ENCODE assay signal across 12 cellular contexts in genomic region chr4:173525118-173526033, GRCh38. TPM values are rescaled to one million over a fixed set of nuclear protein-coding genes. Genes with fewer than 3 reads are reported as not detected.
A peak's percentile ranks its signal among the peaks of the same experiment; 100 is the strongest.
DNase-seq lines count a peak whose midpoint lies in the region; ATAC-seq, FAIRE-seq and TF ChIP-seq lines count a peak whose summit lies in the region.
"Had no signal": no experiment of that assay in that cellular context is flagged by ENCODE, and none has a peak within 500 bp of the region (broad histone marks: within the 10 kb centered on the region; RNA-seq: fewer than 3 reads in every experiment).

No MANE protein-coding gene starts in this region.

- peaks cover 42% of the 10 kb centered on the region for H3K9me3 Mint-ChIP-seq in activated CD4-positive, alpha-beta T cell treated with anti-CD3 and anti-CD28 coated beads, Interleukin-2, amount 10 ng/mL, durations not matched to agents 24 days and 14 days

- no peak overlapping the region for H3K56ac ChIP-seq in H1 (replicated peaks; ENCODE audit: insufficient read length, low read depth, low read length)

- no peak for DNase-seq in activated CD4-positive, alpha-beta T cell treated with anti-CD3 and anti-CD28 coated beads, Interleukin-2, amount 10 ng/mL, durations not matched to agents 24 days and 14 days
- no peak for DNase-seq in activated CD4-positive, alpha-beta T cell treated with anti-CD3 and anti-CD28 coated beads, Interleukin-2, amount 50 U/mL, for 4 hours
- DNase-seq in H1 (ENCODE audit: low read depth in 1 of 2, low spot score in 2 of 2) (peak in 1 of 2 experiments; percentile 71), mesenchymal stem cell (peak; percentile 80), thoracic aorta (ENCODE audit: low spot score) (no peak), frontal cortex (ENCODE audit: low spot score in 2 of 2) (no peak), mesenteric fat pad (ENCODE audit: low spot score) (no peak)
- DNase-seq: effector CD4-positive, alpha-beta T cell; NCI-H2081 had no signal

- no peak overlapping the region for H3K14ac ChIP-seq in H1 (ENCODE audit: insufficient read length)
- peak overlapping the region in 1 of 2 experiments; percentile 61 for H3K14ac ChIP-seq in mesenchymal stem cell (ENCODE audit: low read length in 2 of 2)

- H3K18ac ChIP-seq in H1 (ENCODE audit: extremely low read depth, low read length) (no peak overlapping the region), mesenchymal stem cell (ENCODE audit: low read depth in 1 of 2, low read length in 2 of 2) (peak overlapping the region; percentile 91 to 93)

- H4K5ac ChIP-seq in H1 (ENCODE audit: insufficient read length, low read depth, low read length) = no peak overlapping the region

- intact Hi-C loops in activated CD4-positive, alpha-beta T cell treated with anti-CD3 and anti-CD28 coated beads, Interleukin-2, amount 10 ng/mL, durations not matched to agents 24 days and 14 days (cut with micrococcal nuclease) = loop anchor here (2.0 kb wide), 1 partner anchor 17 kb away; no protein-coding TSS in a partner anchor

- peaks cover 4 to 49% (median 28%) of the 10 kb centered on the region in 4 experiments for H3K4me1 ChIP-seq in H1 (replicated peaks in 1 of 4; ENCODE audit: control insufficient read depth in 3 of 4, insufficient read depth in 4 of 4, low read length in 3 of 4)
- peaks cover 37% of the 10 kb centered on the region for H3K4me1 ChIP-seq in mesenchymal stem cell (ENCODE audit: control insufficient read depth, insufficient read depth, low read depth, low read length)
- H3K4me1 ChIP-seq in thoracic aorta (ENCODE audit: control insufficient read depth in 1 of 2, low read depth in 2 of 2) = peaks cover 0 to 38% of the 10 kb centered on the region in 2 donors
- H3K4me1 ChIP-seq: A549 had no signal

- H2AFZ ChIP-seq in H1 (ENCODE audit: low read length) = no peak overlapping the region
- H2AFZ ChIP-seq in mesenchymal stem cell (ENCODE audit: low read depth, low read length) = no peak overlapping the region

- H4K91ac ChIP-seq in H1 (replicated peaks; ENCODE audit: insufficient read length, low read length) = no peak overlapping the region
- peak overlapping the region; percentile 86 for H4K91ac ChIP-seq in mesenchymal stem cell (ENCODE audit: low read length)

- no peak for TF ChIP-seq POLR2A in H1 (IDR thresholded peaks at IDR 0.05; ENCODE audit: control extremely low read depth in 1 of 2, low read depth in 2 of 2, low read length in 2 of 2)

- POLR2A ChIA-PET in H1 (lab: Charles Lee; ENCODE audit: partially characterized antibody) = interaction anchor here (2.7 kb wide), 1 partner anchor 23 kb away, joined by 10 read pairs; no protein-coding TSS in a partner anchor

- no peaks in the 10 kb centered on the region for H3K9me3 ChIP-seq in H1 (ENCODE audit: insufficient read depth in 2 of 2, low read depth in 1 of 2, low read length in 1 of 2)
- H3K9me3 ChIP-seq in mesenchymal stem cell (ENCODE audit: control insufficient read depth, low read length) = no peaks in the 10 kb centered on the region
- no peaks in the 10 kb centered on the region for H3K9me3 ChIP-seq in thoracic aorta
- H3K9me3 ChIP-seq: A549 had no signal

- no peak overlapping the region for H2BK120ac ChIP-seq in H1 (replicated peaks; ENCODE audit: low read depth, low read length)
- H2BK120ac ChIP-seq in mesenchymal stem cell (ENCODE audit: low read depth, low read length) = peak overlapping the region; percentile 76

- H3K23ac ChIP-seq in H1 (ENCODE audit: insufficient read length) (no peak overlapping the region), mesenchymal stem cell (ENCODE audit: low read length in 2 of 2) (no peak overlapping the region)

- H3K36me3 Mint-ChIP-seq in activated CD4-positive, alpha-beta T cell treated with anti-CD3 and anti-CD28 coated beads, Interleukin-2, amount 10 ng/mL, durations not matched to agents 24 days and 14 days (ENCODE audit: low read depth) = peaks cover 24% of the 10 kb centered on the region

- H3K4me1 Mint-ChIP-seq in activated CD4-positive, alpha-beta T cell treated with anti-CD3 and anti-CD28 coated beads, Interleukin-2, amount 10 ng/mL, durations not matched to agents 24 days and 14 days = peaks cover 15% of the 10 kb centered on the region

- H2BK12ac ChIP-seq in H1 (ENCODE audit: low read depth, low read length) = 0 out of 2 replicates have a peak overlapping the region, but pooled peaks have one; percentile 68
- H2BK12ac ChIP-seq in mesenchymal stem cell (ENCODE audit: low read length in 2 of 2) = peak overlapping the region in 1 of 2 experiments; percentile 99

- H3K27ac ChIP-seq in H1 (ENCODE audit: low read depth, low read length) (no peak overlapping the region), mesenchymal stem cell (ENCODE audit: low read length, poor library complexity, severe bottlenecking) (no peak overlapping the region), thoracic aorta (peak overlapping the region; percentile 88 to 95)
- H3K27ac ChIP-seq: A549, upper lobe of left lung had no signal

- no peak overlapping the region for H2AK5ac ChIP-seq in H1 (ENCODE audit: low read depth, low read length)
- no peak overlapping the region for H2AK5ac ChIP-seq in mesenchymal stem cell (ENCODE audit: low read length, severe bottlenecking)

- 0 out of 2 replicates have a peak overlapping the region, but pooled peaks have one; percentile 27 for H2BK20ac ChIP-seq in H1 (ENCODE audit: low read length)

- ATAC-seq in thoracic aorta (ENCODE audit: insufficient number of reproducible peaks, low FRiP score, low read depth) = no peak
- ATAC-seq in GM18870 (IDR thresholded peaks at IDR 0.05; ENCODE audit: unreplicated experiment) = no peak
- ATAC-seq: A549 had no signal

- WGBS in H1 (ENCODE audit: extremely low coverage in 1 of 2, insufficient coverage in 1 of 2, insufficient read length in 1 of 2, insufficient replicate concordance in 2 of 2, low coverage in 1 of 2, low lambda C conversion rate in 2 of 2, missing lambda C conversion rate in 1 of 2), 2 experiments = 3% methylated on average over 39 of the region's 49 CpGs; no CpG with 5 or more reads in 1 of the 2 experiments
- WGBS in mesenchymal stem cell = 2% methylated on average over 49 of the region's 49 CpGs

- TF ChIP-seq RAD21 in H1 (IDR thresholded peaks at IDR 0.05 in 1 of 2, conservative IDR thresholded peaks at IDR 0.05 in 1 of 2; ENCODE audit: low read depth in 2 of 2, low read length in 2 of 2) = no peak

- no peak overlapping the region for H2BK5ac ChIP-seq in H1 (ENCODE audit: low read depth, low read length)
- H2BK5ac ChIP-seq in mesenchymal stem cell (ENCODE audit: low read depth, low read length, poor library complexity, severe bottlenecking) = no peak overlapping the region

- no peak overlapping the region for H3K4me3 Mint-ChIP-seq in activated CD4-positive, alpha-beta T cell treated with anti-CD3 and anti-CD28 coated beads, Interleukin-2, amount 10 ng/mL, durations not matched to agents 24 days and 14 days

- peak overlapping the region; percentile 52 for H3K27ac Mint-ChIP-seq in activated CD4-positive, alpha-beta T cell treated with anti-CD3 and anti-CD28 coated beads, Interleukin-2, amount 10 ng/mL, durations not matched to agents 24 days and 14 days

- H3K4ac ChIP-seq in H1 (replicated peaks; ENCODE audit: insufficient read length, low read depth, low read length) = no peak overlapping the region
- peak overlapping the region; percentile 87 to 91 for H3K4ac ChIP-seq in mesenchymal stem cell (ENCODE audit: low read depth in 1 of 2, low read length in 2 of 2)

- TF ChIP-seq CTCF in H1 (IDR thresholded peaks at IDR 0.05; ENCODE audit: control extremely low read depth in 1 of 3, insufficient read depth in 1 of 3, low read depth in 1 of 3, low read length in 3 of 3) = no peak
- no peak for TF ChIP-seq CTCF in thoracic aorta (IDR thresholded peaks at IDR 0.05)

- no peaks in the 10 kb centered on the region for H3K79me1 ChIP-seq in H1 (ENCODE audit: low read depth, low read length)
- no peaks in the 10 kb centered on the region for H3K79me1 ChIP-seq in mesenchymal stem cell (replicated peaks; ENCODE audit: low read length, poor library complexity, severe bottlenecking)

- H3K27me3 ChIP-seq in H1 (replicated peaks in 1 of 4; ENCODE audit: control insufficient read depth in 3 of 4, extremely low read depth in 1 of 4, insufficient read depth in 3 of 4, low read length in 3 of 4) (peaks cover 97 to 99% (median 98%) of the 10 kb centered on the region in 4 experiments), mesenchymal stem cell (ENCODE audit: control insufficient read depth in 1 of 2, insufficient read depth in 1 of 2, low read length in 2 of 2) (peaks cover 0 to 93% of the 10 kb centered on the region in 2 experiments), thoracic aorta (replicated peaks; ENCODE audit: insufficient read depth) (no peaks in the 10 kb centered on the region)

- H3K4me2 ChIP-seq in H1 (ENCODE audit: insufficient read depth in 1 of 2, low read depth in 2 of 2, low read length in 2 of 2) (peak overlapping the region; percentile 54 to 64), mesenchymal stem cell (ENCODE audit: low read length, poor library complexity, severe bottlenecking) (no peak overlapping the region)
- H3K4me2 ChIP-seq: A549 had no signal

- FAIRE-seq in H1 (lab: Jason Lieb, UNC) = no peak
- no peak for FAIRE-seq in frontal cortex (lab: Jason Lieb, UNC)
- FAIRE-seq: A549 had no signal

- H4K8ac ChIP-seq in H1 (ENCODE audit: extremely low read depth, insufficient read depth, low read length) = no peak overlapping the region
- H4K8ac ChIP-seq in mesenchymal stem cell (ENCODE audit: low read length) = peak overlapping the region; percentile 80

- peak overlapping the region in 1 of 4 experiments; percentile 42; a peak in 2 of 8 replicates for H3K4me3 ChIP-seq in H1 (ENCODE audit: extremely low read depth in 1 of 4, insufficient read depth in 2 of 4, low read depth in 3 of 4, low read length in 4 of 4)
- peak overlapping the region in 1 of 2 experiments; percentile 94 for H3K4me3 ChIP-seq in mesenchymal stem cell (ENCODE audit: insufficient read depth in 1 of 2, low read depth in 1 of 2, low read length in 2 of 2)
- H3K4me3 ChIP-seq in thoracic aorta = peak overlapping the region; percentile 76
- H3K4me3 ChIP-seq: A549, upper lobe of left lung had no signal

- no peak for TF ChIP-seq EP300 in H1 (IDR thresholded peaks at IDR 0.05; ENCODE audit: borderline replicate concordance in 1 of 2, low read depth in 2 of 2, low read length in 2 of 2)

- peaks cover 3% of the 10 kb centered on the region; the same call in 1 of the 2 replicates for H3K23me2 ChIP-seq in H1 (ENCODE audit: low read depth, low read length)

- peaks cover 18 to 35% of the 10 kb centered on the region in 2 experiments for H4K20me1 ChIP-seq in H1 (replicated peaks in 1 of 2; ENCODE audit: control insufficient read depth in 1 of 2, insufficient read depth in 2 of 2, low read length in 2 of 2)

- H3K36me3 ChIP-seq in H1 (ENCODE audit: control insufficient read depth in 2 of 4, insufficient read depth in 4 of 4, low read length in 3 of 4) = no peaks in the 10 kb centered on the region; a peak in 1 of 8 replicates
- H3K36me3 ChIP-seq in mesenchymal stem cell (ENCODE audit: control insufficient read depth in 1 of 2, insufficient read depth in 2 of 2, low read depth in 1 of 2, low read length in 2 of 2) = peaks cover 0 to 5% of the 10 kb centered on the region in 2 experiments
- H3K36me3 ChIP-seq in thoracic aorta = no peaks in the 10 kb centered on the region
- H3K36me3 ChIP-seq: upper lobe of left lung had no signal

- CTCF ChIA-PET in H1 (lab: Charles Lee; ENCODE audit: partially characterized antibody) = interaction anchor here (0.9 to 3.6 kb wide), 4 partner anchors 8 to 20 kb away, joined by 3 to 27 read pairs (median 6); no protein-coding TSS in a partner anchor

- H2BK15ac ChIP-seq in H1 (ENCODE audit: low read length) (no peak overlapping the region), mesenchymal stem cell (ENCODE audit: low read depth, poor library complexity, severe bottlenecking) (peak overlapping the region; percentile 26)

- no peak overlapping the region for H3K9ac ChIP-seq in H1 (replicated peaks in 1 of 4; ENCODE audit: extremely low read depth in 1 of 4, low read depth in 3 of 4, low read length in 3 of 4)
- peak overlapping the region; percentile 96 for H3K9ac ChIP-seq in mesenchymal stem cell (ENCODE audit: low read length)

- peaks cover 82% of the 10 kb centered on the region for H3K27me3 Mint-ChIP-seq in activated CD4-positive, alpha-beta T cell treated with anti-CD3 and anti-CD28 coated beads, Interleukin-2, amount 10 ng/mL, durations not matched to agents 24 days and 14 days

- no peaks in the 10 kb centered on the region for H3K79me2 ChIP-seq in H1 (ENCODE audit: control insufficient read depth in 1 of 2, insufficient read depth in 2 of 2, low read length in 2 of 2)

RNA-seq across cellular contexts. Expression of gene HAND2, which starts 4.7 kb away (rescaled TPM):
- total RNA-seq in activated CD4-positive, alpha-beta T cell treated with anti-CD3 and anti-CD28 coated beads, Interleukin-2, amount 10 ng/mL, durations not matched to agents 24 days and 14 days = not detected in 2 replicates
- not detected in 2 replicates for total RNA-seq in H1 (2021; fragmentation: NEBNext Ultra II Directional; extraction: Animal tissue kit (Norgen Biotek cat#: 25700))
- 0.05 TPM in 1 of 2 replicates, not detected in the other for polyA plus RNA-seq in H1 (2011; rRNA removed)
- polyA plus RNA-seq in H1 (2011; cell fraction: cytosol; rRNA removed) = 0.04 TPM
- not detected for polyA plus RNA-seq in H1 (2011; cell fraction: nucleus; rRNA removed)
- 0.05 to 0.37 TPM in 2 of 4 replicates, not detected in the others for polyA plus RNA-seq in H1 (2012, experiment 1 of 2)
- polyA plus RNA-seq in H1 (2012, experiment 2 of 2) = 0.47 TPM
- polyA plus RNA-seq in H1 (2013, experiment 1 of 2) = 0.04 TPM
- not detected for polyA plus RNA-seq in H1 (2013, experiment 2 of 2)
- not detected in 2 replicates for polyA minus RNA-seq in H1 (2011; rRNA and poly(A)+ RNA removed)
- not detected for polyA minus RNA-seq in H1 (2011; cell fraction: cytosol; rRNA and poly(A)+ RNA removed)
- polyA minus RNA-seq in H1 (2011; cell fraction: nucleus; rRNA and poly(A)+ RNA removed) = not detected
- 171 TPM for polyA plus RNA-seq in mesenchymal stem cell (2013, experiment 1 of 2)
- polyA plus RNA-seq in mesenchymal stem cell (2013, experiment 2 of 2) = 173 TPM
- total RNA-seq in thoracic aorta (10 to 100 TPM; 25.7 to 28.2 TPM), frontal cortex (not detected), mesenteric fat pad (6.3 TPM)

Comparison
In these comparisons a context has a peak if more than half of its experiments do, and no peak if none do; other contexts are left out.
1. H3K27ac ChIP-seq: peak in thoracic aorta (2 of 2); none in H1 (single experiment) and mesenchymal stem cell (single experiment).